Comparison of ENCODE assay signal across 9 cellular contexts in genomic region chr7:29783671-29784070, GRCh38. TPM values are rescaled to one million over a fixed set of nuclear protein-coding genes. Genes with fewer than 3 reads are reported as not detected.
"Had no signal": no experiment of that assay in that cellular context is flagged by ENCODE, and none has a peak within 500 bp of the region (broad histone marks: within the 10 kb centered on the region; RNA-seq: fewer than 3 reads in every experiment).

No MANE protein-coding gene starts in this region.

- FAIRE-seq: H1, H54, HepG2 had no signal

- H2AFZ ChIP-seq: GM23338 had no signal

- ATAC-seq: GM23338, HepG2 had no signal

- H3K4me3 ChIP-seq: GM23338 had no signal

- DNase-seq: H9, HCEC 1CT had no signal

- H3K4me2 ChIP-seq: GM23338 had no signal

- H3K27ac ChIP-seq: HL-60 had no signal

RNA-seq across cellular contexts. Expression of gene WIPF3, which starts 22.6 kb away (rescaled TPM):
- total RNA-seq: HepG2, HT1080 had no signal
- polyA plus RNA-seq: IgD-negative memory B cell had no signal
